In genomic region chr15:34855893-34856292, GRCh38 we compare ENCODE assay signal across 12 cellular contexts.
DNase-seq lines count a peak whose midpoint lies in the region; ATAC-seq and TF ChIP-seq lines count a peak whose summit lies in the region.
"Had no signal": no experiment of that assay in that cellular context is flagged by ENCODE, and none has a peak within 500 bp of the region (broad histone marks: within the 10 kb centered on the region; RNA-seq: fewer than 3 reads in every experiment).

No MANE protein-coding gene starts in this region.

- no peaks in the 10 kb centered on the region for H3K9me3 Mint-ChIP-seq in MCF 10A (ENCODE audit: unreplicated experiment)
- H3K9me3 Mint-ChIP-seq: activated CD4-positive, alpha-beta memory T cell treated with anti-CD3 and anti-CD28 coated beads for 36 hours; neural crest cell; stimulated activated naive CD8-positive, alpha-beta T cell treated with anti-CD3 and anti-CD28 coated beads, Interleukin-15, Interleukin-2, amounts not matched to agents 100 ng/mL and 50 ng/mL, for 24 hours had no signal

- POLR2A ChIA-PET in MCF 10A (lab: Yijun Ruan, JAX) = interaction anchor here (0.6 kb wide), 1 partner anchor 10 kb away, joined by 3 read pairs; no protein-coding TSS in a partner anchor

- H3K36me3 Mint-ChIP-seq in MCF 10A (ENCODE audit: insufficient read depth, unreplicated experiment) = peaks cover 43% of the 10 kb centered on the region

- no peak overlapping the region for H3K27ac ChIP-seq in breast epithelium
- H3K27ac ChIP-seq in tibial artery = peak overlapping the region; percentile 25 to 52
- H3K27ac ChIP-seq in brain microvascular endothelial cell = no peak overlapping the region

- H3K27ac Mint-ChIP-seq in MCF 10A (ENCODE audit: low read depth, unreplicated experiment) = no peak overlapping the region
- H3K27ac Mint-ChIP-seq: activated CD4-positive, alpha-beta memory T cell treated with anti-CD3 and anti-CD28 coated beads for 36 hours had no signal

- DNase-seq in MCF 10A (ENCODE audit: unreplicated experiment) = peak; percentile 66
- DNase-seq in breast epithelium (ENCODE audit: low spot score in 2 of 2) = no peak
- peak; percentile 74 for DNase-seq in astrocyte of the hippocampus (ENCODE audit: low read depth, low spot score)
- no peak for DNase-seq in left cardiac atrium
- DNase-seq in tibial artery = peak in 1 of 2 donors; percentile 73
- DNase-seq in iPS-NIHi7 (ENCODE audit: extremely low spot score) = no peak
- DNase-seq in brain microvascular endothelial cell = no peak
- DNase-seq: activated CD4-positive, alpha-beta memory T cell treated with anti-CD3 and anti-CD28 coated beads for 36 hours; stimulated activated CD4-positive, alpha-beta T cell treated with anti-CD3 and anti-CD28 coated beads, Interleukin-2, amount 100 ng/mL, for 24 hours had no signal

- intact Hi-C loops in MCF 10A (cut with micrococcal nuclease) = loop anchor here (10.0 kb wide), 1 partner anchor 151 kb away; no protein-coding TSS in a partner anchor
- intact Hi-C loops in breast epithelium (cut with DNase I; ENCODE audit: low total_unique reads) = no loop called here
- intact Hi-C loops in left cardiac atrium (cut with DNase I) = no loop called here
- intact Hi-C loops in tibial artery (cut with DNase I; ENCODE audit: low total_unique reads) = loop anchor here (10.0 kb wide), 1 partner anchor 61 kb away; the partner anchor contains the start of gene ACTC1

- H3K36me3 ChIP-seq in breast epithelium (no peaks in the 10 kb centered on the region), tibial artery (peaks cover 11 to 17% (median 16%) of the 10 kb centered on the region in 3 donors), brain microvascular endothelial cell (replicated peaks) (peaks cover 8% of the 10 kb centered on the region)

- peak; percentile 62 to 82 for ATAC-seq in left cardiac atrium
- no peak for ATAC-seq in HG02884 (IDR thresholded peaks at IDR 0.05; ENCODE audit: unreplicated experiment)

- BruUV-seq in MCF 10A (replicated peaks; lab: Mats Ljungman, UMichigan) = no TSS peak

- no peaks in the 10 kb centered on the region for H3K27me3 Mint-ChIP-seq in MCF 10A (ENCODE audit: insufficient read depth, unreplicated experiment)
- H3K27me3 Mint-ChIP-seq: activated CD4-positive, alpha-beta memory T cell treated with anti-CD3 and anti-CD28 coated beads for 36 hours; stimulated activated naive CD8-positive, alpha-beta T cell treated with anti-CD3 and anti-CD28 coated beads, Interleukin-15, Interleukin-2, amounts not matched to agents 100 ng/mL and 50 ng/mL, for 24 hours had no signal

- H3K4me3 Mint-ChIP-seq in MCF 10A (ENCODE audit: unreplicated experiment) = no peak overlapping the region
- H3K4me3 Mint-ChIP-seq: activated CD4-positive, alpha-beta memory T cell treated with anti-CD3 and anti-CD28 coated beads for 36 hours; neural crest cell; stimulated activated naive CD8-positive, alpha-beta T cell treated with anti-CD3 and anti-CD28 coated beads, Interleukin-15, Interleukin-2, amounts not matched to agents 100 ng/mL and 50 ng/mL, for 24 hours had no signal

- in situ Hi-C loops in brain microvascular endothelial cell (cut with HindIII; ENCODE audit: low pct_ligation_motif_present, low sequenced_read_pairs) = no loop called here

- peaks cover 14% of the 10 kb centered on the region for H3K4me1 Mint-ChIP-seq in MCF 10A (ENCODE audit: insufficient read depth, unreplicated experiment)
- H3K4me1 Mint-ChIP-seq: neural crest cell had no signal

- no peak overlapping the region for H3K4me3 ChIP-seq in breast epithelium
- no peak overlapping the region for H3K4me3 ChIP-seq in tibial artery
- no peak overlapping the region for H3K4me3 ChIP-seq in brain microvascular endothelial cell (ENCODE audit: low read depth, low read length)

- CTCF ChIA-PET in MCF 10A (lab: Yijun Ruan, JAX) = interaction anchor here (0.6 kb wide), 1 partner anchor 13 kb away, joined by 3 read pairs; no protein-coding TSS in a partner anchor

- no peak for TF ChIP-seq POLR2A in breast epithelium (IDR thresholded peaks at IDR 0.05)

- TF ChIP-seq CTCF in MCF 10A (IDR thresholded peaks at IDR 0.05; ENCODE audit: unreplicated experiment) = no peak
- no peak for TF ChIP-seq CTCF in breast epithelium (IDR thresholded peaks at IDR 0.05)
- TF ChIP-seq CTCF in tibial artery (IDR thresholded peaks at IDR 0.05) = no peak
- no peak for TF ChIP-seq CTCF in brain microvascular endothelial cell (IDR thresholded peaks at IDR 0.05; ENCODE audit: low read depth, low read length, missing control alignments)

- H3K27me3 ChIP-seq in breast epithelium (no peaks in the 10 kb centered on the region), tibial artery (no peaks in the 10 kb centered on the region), brain microvascular endothelial cell (replicated peaks) (no peaks in the 10 kb centered on the region)

- H3K4me1 ChIP-seq in breast epithelium (no peaks in the 10 kb centered on the region), tibial artery (peaks cover 0 to 43% (median 26%) of the 10 kb centered on the region in 4 donors)

- H3K9me3 ChIP-seq in breast epithelium (no peaks in the 10 kb centered on the region), tibial artery (no peaks in the 10 kb centered on the region)

Comparison
In these comparisons a context has a peak if more than half of its experiments do, and no peak if none do; other contexts are left out.
1. DNase-seq: peak in MCF 10A (single experiment) and astrocyte of the hippocampus (single experiment); none in breast epithelium (0 of 2), left cardiac atrium (single experiment), iPS-NIHi7 (single experiment) and brain microvascular endothelial cell (single experiment).
2. intact Hi-C loops: an anchor here in MCF 10A (10.0 kb wide) and tibial artery (10.0 kb wide); none called in breast epithelium and left cardiac atrium.
3. H3K27ac ChIP-seq: peak in tibial artery (2 of 2); none in breast epithelium (0 of 2) and brain microvascular endothelial cell (single experiment).